Comparison of ENCODE assay signal across 1 cellular context in genomic region chr1:109426278-109427170, GRCh38.
TF ChIP-seq lines count a peak whose summit lies in the region.

Gene PSMA5 (minus strand): TSS chr1:109426448. CDS start chr1:109426330, 118 bp downstream.

TF ChIP-seq in HepG2, 621 proteins besides CTCF, POLR2A, EP300 and RAD21 (continued from another document and continues in another):
- TF ChIP-seq, protein P1, sequence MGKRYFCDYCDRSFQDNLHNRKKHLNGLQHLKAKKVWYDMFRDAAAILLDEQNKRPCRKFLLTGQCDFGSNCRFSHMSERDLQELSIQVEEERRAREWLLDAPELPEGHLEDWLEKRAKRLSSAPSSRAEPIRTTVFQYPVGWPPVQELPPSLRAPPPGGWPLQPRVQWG (CRISPR knock-in tag; IDR thresholded peaks at IDR 0.05; ENCODE audit: borderline replicate concordance, low read depth): no peak
- TF ChIP-seq SALL1 (CRISPR knock-in tag; IDR thresholded peaks at IDR 0.05) (peak; percentile 79), ZXDC (CRISPR knock-in tag; IDR thresholded peaks at IDR 0.05) (no peak; the same call in 1 of the 2 replicates), ARID2 (CRISPR knock-in tag; IDR thresholded peaks at IDR 0.05; ENCODE audit: borderline replicate concordance) (no peak), ZNF513 (CRISPR knock-in tag; conservative IDR thresholded peaks at IDR 0.05) (no peak), MAFF (IDR thresholded peaks at IDR 0.05; ENCODE audit: low read depth, low read length) (no peak), MTF1 (CRISPR knock-in tag; IDR thresholded peaks at IDR 0.05) (no peak), KDM5A (IDR thresholded peaks at IDR 0.05; ENCODE audit: borderline replicate concordance, low read length) (peak; percentile 44; the same call in 1 of the 2 replicates), SIX1 (CRISPR knock-in tag; IDR thresholded peaks at IDR 0.05; ENCODE audit: borderline replicate concordance) (0 out of 2 replicates have a peak, but pooled peaks have one; percentile 5), ZNF124 (CRISPR knock-in tag; IDR thresholded peaks at IDR 0.05) (peak; percentile 75; the same call in 1 of the 2 replicates), ATF7 (IDR thresholded peaks at IDR 0.05) (no peak), ATF7 (CRISPR knock-in tag; IDR thresholded peaks at IDR 0.05) (no peak; the same call in 1 of the 2 replicates), LRRFIP1 (CRISPR knock-in tag; conservative IDR thresholded peaks at IDR 0.05) (no peak), HNRNPLL (IDR thresholded peaks at IDR 0.05; ENCODE audit: low read depth, low read length, poor library complexity, severe bottlenecking) (peak; percentile 88), PAWR (CRISPR knock-in tag; IDR thresholded peaks at IDR 0.05; ENCODE audit: borderline replicate concordance) (0 out of 2 replicates have a peak, but pooled peaks have one; percentile 54), ZNF792 (CRISPR knock-in tag; IDR thresholded peaks at IDR 0.05) (peak; percentile 57), ZBTB38 (CRISPR knock-in tag; IDR thresholded peaks at IDR 0.05) (peak; percentile 40; the same call in 1 of the 2 replicates), ZBTB3 (CRISPR knock-in tag; IDR thresholded peaks at IDR 0.05; ENCODE audit: borderline replicate concordance, low read depth) (peak; percentile 32; the same call in 1 of the 2 replicates), ZNF605 (CRISPR knock-in tag; IDR thresholded peaks at IDR 0.05) (peak; percentile 72), HOXA5 (CRISPR knock-in tag; IDR thresholded peaks at IDR 0.05) (peak; percentile 27), HNF4G (IDR thresholded peaks at IDR 0.05; ENCODE audit: borderline replicate concordance, low read depth, low read length) (peak; percentile 94), HNF4G (CRISPR knock-in tag; IDR thresholded peaks at IDR 0.05; ENCODE audit: borderline replicate concordance, low read depth) (peak; percentile 47), KDM5B (CRISPR knock-in tag; IDR thresholded peaks at IDR 0.05; ENCODE audit: borderline replicate concordance) (peak; percentile 82; the same call in 1 of the 2 replicates), NRL (CRISPR knock-in tag; IDR thresholded peaks at IDR 0.05; ENCODE audit: borderline replicate concordance) (peak; percentile 29; the same call in 1 of the 2 replicates), MNT (IDR thresholded peaks at IDR 0.05) (peak; percentile 65), LBX2 (CRISPR knock-in tag; IDR thresholded peaks at IDR 0.05; ENCODE audit: borderline replicate concordance) (no peak), CENPX (CRISPR knock-in tag; IDR thresholded peaks at IDR 0.05) (no peak), CAMTA2 (CRISPR knock-in tag; IDR thresholded peaks at IDR 0.05; ENCODE audit: borderline replicate concordance) (peak; percentile 74; the same call in 1 of the 2 replicates), ARNT2 (CRISPR knock-in tag; IDR thresholded peaks at IDR 0.05; ENCODE audit: low read depth) (0 out of 2 replicates have a peak, but pooled peaks have one; percentile 55), REXO4 (CRISPR knock-in tag; IDR thresholded peaks at IDR 0.05; ENCODE audit: borderline replicate concordance) (no peak), ZNF317 (CRISPR knock-in tag; IDR thresholded peaks at IDR 0.05) (peak; percentile 65; the same call in 1 of the 2 replicates), TAF1 (CRISPR knock-in tag; IDR thresholded peaks at IDR 0.05) (peak; percentile 88), ZNF263 (CRISPR knock-in tag; IDR thresholded peaks at IDR 0.05) (no peak), HMGXB4 (CRISPR knock-in tag; IDR thresholded peaks at IDR 0.05; ENCODE audit: borderline replicate concordance in 1 of 2, low read depth in 1 of 2) (peak in 1 of 2 experiments; percentile 87; a peak in 3 of 4 replicates), KAT7 (CRISPR knock-in tag; IDR thresholded peaks at IDR 0.05; ENCODE audit: borderline replicate concordance) (peak; percentile 54; the same call in 1 of the 2 replicates), MED13 (CRISPR knock-in tag; IDR thresholded peaks at IDR 0.05) (peak; percentile 40; the same call in 1 of the 2 replicates), JDP2 (CRISPR knock-in tag; IDR thresholded peaks at IDR 0.05; ENCODE audit: borderline replicate concordance) (no peak), BATF2 (CRISPR knock-in tag; IDR thresholded peaks at IDR 0.05) (0 out of 2 replicates have a peak, but pooled peaks have one; percentile 66), ZNF253 (CRISPR knock-in tag; IDR thresholded peaks at IDR 0.05; ENCODE audit: borderline replicate concordance) (peak; percentile 59; the same call in 1 of the 2 replicates), SPEN (CRISPR knock-in tag; IDR thresholded peaks at IDR 0.05; ENCODE audit: low read depth) (peak; percentile 80), REL (CRISPR knock-in tag; conservative IDR thresholded peaks at IDR 0.05) (0 out of 2 replicates have a peak, but pooled peaks have one; percentile 33), ZNF709 (CRISPR knock-in tag; IDR thresholded peaks at IDR 0.05) (peak; percentile 50; the same call in 1 of the 2 replicates)
- TF ChIP-seq, protein P2, sequence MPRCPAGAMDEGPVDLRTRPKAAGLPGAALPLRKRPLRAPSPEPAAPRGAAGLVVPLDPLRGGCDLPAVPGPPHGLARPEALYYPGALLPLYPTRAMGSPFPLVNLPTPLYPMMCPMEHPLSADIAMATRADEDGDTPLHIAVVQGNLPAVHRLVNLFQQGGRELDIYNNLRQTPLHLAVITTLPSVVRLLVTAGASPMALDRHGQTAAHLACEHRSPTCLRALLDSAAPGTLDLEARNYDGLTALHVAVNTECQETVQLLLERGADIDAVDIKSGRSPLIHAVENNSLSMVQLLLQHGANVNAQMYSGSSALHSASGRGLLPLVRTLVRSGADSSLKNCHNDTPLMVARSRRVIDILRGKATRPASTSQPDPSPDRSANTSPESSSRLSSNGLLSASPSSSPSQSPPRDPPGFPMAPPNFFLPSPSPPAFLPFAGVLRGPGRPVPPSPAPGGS (CRISPR knock-in tag; IDR thresholded peaks at IDR 0.05): no peak; the same call in 1 of the 2 replicates
- TF ChIP-seq, protein P3, sequence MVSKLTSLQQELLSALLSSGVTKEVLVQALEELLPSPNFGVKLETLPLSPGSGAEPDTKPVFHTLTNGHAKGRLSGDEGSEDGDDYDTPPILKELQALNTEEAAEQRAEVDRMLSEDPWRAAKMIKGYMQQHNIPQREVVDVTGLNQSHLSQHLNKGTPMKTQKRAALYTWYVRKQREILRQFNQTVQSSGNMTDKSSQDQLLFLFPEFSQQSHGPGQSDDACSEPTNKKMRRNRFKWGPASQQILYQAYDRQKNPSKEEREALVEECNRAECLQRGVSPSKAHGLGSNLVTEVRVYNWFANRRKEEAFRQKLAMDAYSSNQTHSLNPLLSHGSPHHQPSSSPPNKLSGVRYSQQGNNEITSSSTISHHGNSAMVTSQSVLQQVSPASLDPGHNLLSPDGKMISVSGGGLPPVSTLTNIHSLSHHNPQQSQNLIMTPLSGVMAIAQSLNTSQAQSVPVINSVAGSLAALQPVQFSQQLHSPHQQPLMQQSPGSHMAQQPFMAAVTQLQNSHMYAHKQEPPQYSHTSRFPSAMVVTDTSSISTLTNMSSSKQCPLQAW (CRISPR knock-in tag; IDR thresholded peaks at IDR 0.05): peak; percentile 12; the same call in 1 of the 2 replicates
- TF ChIP-seq, protein P4, sequence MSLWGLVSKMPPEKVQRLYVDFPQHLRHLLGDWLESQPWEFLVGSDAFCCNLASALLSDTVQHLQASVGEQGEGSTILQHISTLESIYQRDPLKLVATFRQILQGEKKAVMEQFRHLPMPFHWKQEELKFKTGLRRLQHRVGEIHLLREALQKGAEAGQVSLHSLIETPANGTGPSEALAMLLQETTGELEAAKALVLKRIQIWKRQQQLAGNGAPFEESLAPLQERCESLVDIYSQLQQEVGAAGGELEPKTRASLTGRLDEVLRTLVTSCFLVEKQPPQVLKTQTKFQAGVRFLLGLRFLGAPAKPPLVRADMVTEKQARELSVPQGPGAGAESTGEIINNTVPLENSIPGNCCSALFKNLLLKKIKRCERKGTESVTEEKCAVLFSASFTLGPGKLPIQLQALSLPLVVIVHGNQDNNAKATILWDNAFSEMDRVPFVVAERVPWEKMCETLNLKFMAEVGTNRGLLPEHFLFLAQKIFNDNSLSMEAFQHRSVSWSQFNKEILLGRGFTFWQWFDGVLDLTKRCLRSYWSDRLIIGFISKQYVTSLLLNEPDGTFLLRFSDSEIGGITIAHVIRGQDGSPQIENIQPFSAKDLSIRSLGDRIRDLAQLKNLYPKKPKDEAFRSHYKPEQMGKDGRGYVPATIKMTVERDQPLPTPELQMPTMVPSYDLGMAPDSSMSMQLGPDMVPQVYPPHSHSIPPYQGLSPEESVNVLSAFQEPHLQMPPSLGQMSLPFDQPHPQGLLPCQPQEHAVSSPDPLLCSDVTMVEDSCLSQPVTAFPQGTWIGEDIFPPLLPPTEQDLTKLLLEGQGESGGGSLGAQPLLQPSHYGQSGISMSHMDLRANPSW (CRISPR knock-in tag; IDR thresholded peaks at IDR 0.05; ENCODE audit: borderline replicate concordance): no peak
